Comparison of ENCODE assay signal across 1 cellular context in the genomic region with DNA sequence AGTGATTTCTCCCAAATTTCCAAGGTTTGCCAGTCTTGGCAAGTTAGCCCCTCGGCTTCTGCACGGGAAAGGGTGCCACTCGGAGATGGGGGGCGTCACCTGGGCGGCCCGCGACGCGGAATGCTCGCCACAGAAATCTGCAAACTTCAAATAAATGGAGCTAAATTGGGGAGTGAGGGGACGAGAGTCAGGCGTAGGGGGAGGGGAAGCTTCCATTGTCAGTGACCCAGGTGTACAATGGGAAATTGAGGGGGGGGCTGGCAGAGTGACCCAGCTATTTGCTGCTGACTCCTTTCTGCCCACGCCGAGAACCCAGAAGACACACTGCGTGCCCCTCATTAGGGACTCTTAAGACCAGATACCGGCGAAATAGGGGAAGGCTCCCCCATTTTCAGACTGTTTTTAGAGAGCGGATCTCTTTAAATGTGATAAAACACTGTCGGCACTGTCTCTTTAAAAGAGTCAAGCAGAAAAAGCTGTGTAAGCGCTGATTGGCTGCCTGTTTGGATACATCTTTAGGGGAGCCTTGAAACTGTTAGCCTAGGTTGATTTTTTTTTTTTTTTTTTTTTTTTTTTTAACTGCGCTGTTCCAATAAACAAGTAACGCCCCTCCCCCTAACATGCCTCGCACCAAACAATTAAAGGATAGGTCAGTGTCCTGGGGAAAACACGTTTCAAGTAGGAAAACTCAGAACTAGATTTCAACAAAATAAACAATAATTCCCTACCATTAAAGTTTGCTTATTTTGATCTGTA.
TF ChIP-seq lines count a peak whose summit lies in the region.

No MANE protein-coding gene starts in this region.

TF ChIP-seq in HepG2, 621 proteins besides CTCF, POLR2A, EP300 and RAD21 (continued from another document and continues in another):
- TF ChIP-seq, protein P1, sequence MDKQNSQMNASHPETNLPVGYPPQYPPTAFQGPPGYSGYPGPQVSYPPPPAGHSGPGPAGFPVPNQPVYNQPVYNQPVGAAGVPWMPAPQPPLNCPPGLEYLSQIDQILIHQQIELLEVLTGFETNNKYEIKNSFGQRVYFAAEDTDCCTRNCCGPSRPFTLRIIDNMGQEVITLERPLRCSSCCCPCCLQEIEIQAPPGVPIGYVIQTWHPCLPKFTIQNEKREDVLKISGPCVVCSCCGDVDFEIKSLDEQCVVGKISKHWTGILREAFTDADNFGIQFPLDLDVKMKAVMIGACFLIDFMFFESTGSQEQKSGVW (CRISPR knock-in tag; IDR thresholded peaks at IDR 0.05; ENCODE audit: borderline replicate concordance): no peak
- TF ChIP-seq ZNF577 (CRISPR knock-in tag; IDR thresholded peaks at IDR 0.05; ENCODE audit: borderline replicate concordance, low read depth) (no peak), ZNF558 (CRISPR knock-in tag; IDR thresholded peaks at IDR 0.05; ENCODE audit: borderline replicate concordance) (peak; percentile 54; the same call in 1 of the 2 replicates), REPIN1 (CRISPR knock-in tag; IDR thresholded peaks at IDR 0.05; ENCODE audit: borderline replicate concordance, low read depth) (0 out of 2 replicates have a peak, but pooled peaks have one; percentile 23), RFXAP (CRISPR knock-in tag; IDR thresholded peaks at IDR 0.05; ENCODE audit: borderline replicate concordance) (no peak), NR2C2 (CRISPR knock-in tag; IDR thresholded peaks at IDR 0.05; ENCODE audit: borderline replicate concordance) (no peak; the same call in 1 of the 2 replicates), ZNF235 (CRISPR knock-in tag; IDR thresholded peaks at IDR 0.05; ENCODE audit: borderline replicate concordance) (peak; percentile 56; the same call in 1 of the 2 replicates), PLRG1 (conservative IDR thresholded peaks at IDR 0.05) (no peak), CCDC6 (CRISPR knock-in tag; IDR thresholded peaks at IDR 0.05) (no peak), ZNF740 (CRISPR knock-in tag; IDR thresholded peaks at IDR 0.05) (peak; percentile 38; the same call in 1 of the 2 replicates), ZNF546 (CRISPR knock-in tag; conservative IDR thresholded peaks at IDR 0.05) (no peak), ZBTB1 (CRISPR knock-in tag; IDR thresholded peaks at IDR 0.05; ENCODE audit: borderline replicate concordance) (no peak), THAP9 (CRISPR knock-in tag; IDR thresholded peaks at IDR 0.05; ENCODE audit: borderline replicate concordance) (no peak), FOXA3 (CRISPR knock-in tag; IDR thresholded peaks at IDR 0.05) (peak; percentile 46), RNF2 (conservative IDR thresholded peaks at IDR 0.05; ENCODE audit: low read depth) (no peak), MAZ (IDR thresholded peaks at IDR 0.05; ENCODE audit: borderline replicate concordance, low read depth, low read length) (peak; percentile 63; the same call in 1 of the 2 replicates), MAZ (CRISPR knock-in tag; IDR thresholded peaks at IDR 0.05; ENCODE audit: low read depth) (no peak), FOXK1 (CRISPR knock-in tag; IDR thresholded peaks at IDR 0.05; ENCODE audit: borderline replicate concordance, low read depth) (peak; percentile 65; the same call in 1 of the 2 replicates), ZNF773 (CRISPR knock-in tag; IDR thresholded peaks at IDR 0.05; ENCODE audit: borderline replicate concordance) (no peak), ZNF501 (CRISPR knock-in tag; IDR thresholded peaks at IDR 0.05) (0 out of 2 replicates have a peak, but pooled peaks have one; percentile 24), MLXIP (CRISPR knock-in tag; IDR thresholded peaks at IDR 0.05; ENCODE audit: borderline replicate concordance) (no peak), ZNF672 (CRISPR knock-in tag; IDR thresholded peaks at IDR 0.05) (no peak), RBFOX2 (IDR thresholded peaks at IDR 0.05; ENCODE audit: low read depth, low read length) (no peak), ZNF614 (CRISPR knock-in tag; IDR thresholded peaks at IDR 0.05; ENCODE audit: borderline replicate concordance) (no peak), GPN1 (CRISPR knock-in tag; IDR thresholded peaks at IDR 0.05; ENCODE audit: borderline replicate concordance) (no peak), NFE2L2 (IDR thresholded peaks at IDR 0.05; ENCODE audit: low read length) (no peak), TBX2 (CRISPR knock-in tag; IDR thresholded peaks at IDR 0.05; ENCODE audit: borderline replicate concordance) (peak; percentile 40; the same call in 1 of the 2 replicates), NFYC (CRISPR knock-in tag; IDR thresholded peaks at IDR 0.05) (peak; percentile 81), CENPBD1 (CRISPR knock-in tag; IDR thresholded peaks at IDR 0.05; ENCODE audit: borderline replicate concordance, low read depth) (no peak), FOSL1 (CRISPR knock-in tag; IDR thresholded peaks at IDR 0.05; ENCODE audit: borderline replicate concordance) (no peak), SOX13 (IDR thresholded peaks at IDR 0.05) (no peak), SOX13 (CRISPR knock-in tag; conservative IDR thresholded peaks at IDR 0.05 in 1 of 2, IDR thresholded peaks at IDR 0.05 in 1 of 2) (peak in 1 of 2 experiments; percentile 56; a peak in 1 of 4 replicates), HOXA7 (CRISPR knock-in tag; IDR thresholded peaks at IDR 0.05) (no peak), SETDB1 (CRISPR knock-in tag; IDR thresholded peaks at IDR 0.05; ENCODE audit: borderline replicate concordance) (no peak), ZNF362 (CRISPR knock-in tag; IDR thresholded peaks at IDR 0.05; ENCODE audit: borderline replicate concordance) (peak; percentile 98), FOXP1 (IDR thresholded peaks at IDR 0.05) (peak; percentile 68), FOXP1 (CRISPR knock-in tag; IDR thresholded peaks at IDR 0.05) (peak; percentile 85; the same call in 1 of the 2 replicates), KAT2B (IDR thresholded peaks at IDR 0.05; ENCODE audit: borderline replicate concordance, low read depth, low read length) (no peak), POLR2AphosphoS5 (IDR thresholded peaks at IDR 0.05; ENCODE audit: low read depth, low read length) (no peak), MATR3 (CRISPR knock-in tag; IDR thresholded peaks at IDR 0.05) (no peak), PBX2 (CRISPR knock-in tag; IDR thresholded peaks at IDR 0.05) (no peak), ZBTB7A (CRISPR knock-in tag; IDR thresholded peaks at IDR 0.05) (0 out of 2 replicates have a peak, but pooled peaks have one; percentile 26), SP2 (CRISPR knock-in tag; IDR thresholded peaks at IDR 0.05) (0 out of 2 replicates have a peak, but pooled peaks have one; percentile 34), ZNF746 (CRISPR knock-in tag; IDR thresholded peaks at IDR 0.05) (no peak), CREM (IDR thresholded peaks at IDR 0.05) (peak; percentile 51), CREM (CRISPR knock-in tag; IDR thresholded peaks at IDR 0.05) (no peak), KDM3A (CRISPR knock-in tag; IDR thresholded peaks at IDR 0.05; ENCODE audit: low read depth) (no peak)
- TF ChIP-seq, protein P2, sequence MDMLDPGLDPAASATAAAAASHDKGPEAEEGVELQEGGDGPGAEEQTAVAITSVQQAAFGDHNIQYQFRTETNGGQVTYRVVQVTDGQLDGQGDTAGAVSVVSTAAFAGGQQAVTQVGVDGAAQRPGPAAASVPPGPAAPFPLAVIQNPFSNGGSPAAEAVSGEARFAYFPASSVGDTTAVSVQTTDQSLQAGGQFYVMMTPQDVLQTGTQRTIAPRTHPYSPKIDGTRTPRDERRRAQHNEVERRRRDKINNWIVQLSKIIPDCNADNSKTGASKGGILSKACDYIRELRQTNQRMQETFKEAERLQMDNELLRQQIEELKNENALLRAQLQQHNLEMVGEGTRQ (IDR thresholded peaks at IDR 0.05; ENCODE audit: low read depth, low read length): no peak
- TF ChIP-seq, protein P2 (CRISPR knock-in tag; IDR thresholded peaks at IDR 0.05; ENCODE audit: borderline replicate concordance): no peak
- TF ChIP-seq, protein P3, sequence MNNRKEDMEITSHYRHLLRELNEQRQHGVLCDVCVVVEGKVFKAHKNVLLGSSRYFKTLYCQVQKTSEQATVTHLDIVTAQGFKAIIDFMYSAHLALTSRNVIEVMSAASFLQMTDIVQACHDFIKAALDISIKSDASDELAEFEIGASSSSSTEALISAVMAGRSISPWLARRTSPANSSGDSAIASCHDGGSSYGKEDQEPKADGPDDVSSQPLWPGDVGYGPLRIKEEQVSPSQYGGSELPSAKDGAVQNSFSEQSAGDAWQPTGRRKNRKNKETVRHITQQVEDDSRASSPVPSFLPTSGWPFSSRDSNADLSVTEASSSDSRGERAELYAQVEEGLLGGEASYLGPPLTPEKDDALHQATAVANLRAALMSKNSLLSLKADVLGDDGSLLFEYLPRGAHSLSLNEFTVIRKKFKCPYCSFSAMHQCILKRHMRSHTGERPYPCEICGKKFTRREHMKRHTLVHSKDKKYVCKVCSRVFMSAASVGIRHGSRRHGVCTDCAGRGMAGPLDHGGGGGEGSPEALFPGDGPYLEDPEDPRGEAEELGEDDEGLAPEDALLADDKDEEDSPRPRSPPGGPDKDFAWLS (CRISPR knock-in tag; IDR thresholded peaks at IDR 0.05; ENCODE audit: borderline replicate concordance): no peak
